In genomic region chr5:86858452-86858851, GRCh38 we compare ENCODE assay signal across 24 cellular contexts.
DNase-seq lines count a peak whose midpoint lies in the region; ATAC-seq, FAIRE-seq and TF ChIP-seq lines count a peak whose summit lies in the region.
"Had no signal": no experiment of that assay in that cellular context is flagged by ENCODE, and none has a peak within 500 bp of the region (broad histone marks: within the 10 kb centered on the region; RNA-seq: fewer than 3 reads in every experiment).

No MANE protein-coding gene starts in this region.

- no peaks in the 10 kb centered on the region for H3K79me1 ChIP-seq in H1 (ENCODE audit: low read depth, low read length)

- CTCF ChIA-PET in H1 (lab: Charles Lee; ENCODE audit: partially characterized antibody), result no interaction called here

- no peak for TF ChIP-seq RAD21 in H1 (IDR thresholded peaks at IDR 0.05 in 1 of 2, conservative IDR thresholded peaks at IDR 0.05 in 1 of 2; ENCODE audit: low read depth in 2 of 2, low read length in 2 of 2)

- no peak overlapping the region for H2BK12ac ChIP-seq in H1 (ENCODE audit: low read depth, low read length)

- no peak overlapping the region for H4K8ac ChIP-seq in H1 (ENCODE audit: extremely low read depth, insufficient read depth, low read length)

- H4K20me1 ChIP-seq in H1 (replicated peaks in 1 of 2; ENCODE audit: control insufficient read depth in 1 of 2, insufficient read depth in 2 of 2, low read length in 2 of 2), result no peaks in the 10 kb centered on the region

- no peak overlapping the region for H2AK5ac ChIP-seq in H1 (ENCODE audit: low read depth, low read length)

- no peak overlapping the region for H3K27ac ChIP-seq in H1 (ENCODE audit: low read depth, low read length)
- H3K27ac ChIP-seq in psoas muscle, result no peak overlapping the region
- no peak overlapping the region for H3K27ac ChIP-seq in pancreas
- H3K27ac ChIP-seq: 22Rv1, A549, C4-2B, HL-60 had no signal

- no peak overlapping the region for H3K4me2 ChIP-seq in H1 (ENCODE audit: insufficient read depth in 1 of 2, low read depth in 2 of 2, low read length in 2 of 2)
- H3K4me2 ChIP-seq: A549, GM23338 had no signal

- no peak for TF ChIP-seq POLR2A in H1 (IDR thresholded peaks at IDR 0.05; ENCODE audit: control extremely low read depth in 1 of 2, low read depth in 2 of 2, low read length in 2 of 2)

- intact Hi-C loops in psoas muscle (cut with DNase I) (no loop called here), pancreas (cut with DNase I) (no loop called here)

- no peak overlapping the region for H2BK120ac ChIP-seq in H1 (replicated peaks; ENCODE audit: low read depth, low read length)

- no peaks in the 10 kb centered on the region for H3K27me3 ChIP-seq in H1 (replicated peaks in 1 of 4; ENCODE audit: control insufficient read depth in 3 of 4, extremely low read depth in 1 of 4, insufficient read depth in 3 of 4, low read length in 3 of 4)
- H3K27me3 ChIP-seq in psoas muscle (ENCODE audit: insufficient read depth in 3 of 3, low read length in 2 of 3), result no peaks in the 10 kb centered on the region
- no peaks in the 10 kb centered on the region for H3K27me3 ChIP-seq in pancreas

- H3K4me3 ChIP-seq in H1 (ENCODE audit: extremely low read depth in 1 of 4, insufficient read depth in 2 of 4, low read depth in 3 of 4, low read length in 4 of 4) (no peak overlapping the region), psoas muscle (no peak overlapping the region), pancreas (no peak overlapping the region)
- H3K4me3 ChIP-seq: A549, GM23338 had no signal

- H2BK15ac ChIP-seq in H1 (ENCODE audit: low read length), result peak overlapping the region; percentile 22; the same call in 1 of the 2 replicates

- TF ChIP-seq CTCF in H1 (IDR thresholded peaks at IDR 0.05; ENCODE audit: control extremely low read depth in 1 of 3, insufficient read depth in 1 of 3, low read depth in 1 of 3, low read length in 3 of 3), result no peak
- TF ChIP-seq CTCF in psoas muscle (IDR thresholded peaks at IDR 0.05), result no peak
- TF ChIP-seq CTCF in pancreas (IDR thresholded peaks at IDR 0.05), result no peak

- WGBS in H1 (ENCODE audit: extremely low coverage in 1 of 2, insufficient coverage in 1 of 2, insufficient read length in 1 of 2, insufficient replicate concordance in 2 of 2, low coverage in 1 of 2, low lambda C conversion rate in 2 of 2, missing lambda C conversion rate in 1 of 2), 2 experiments, result 82% methylated on average over 3 of the region's 3 CpGs; no CpG with 5 or more reads in 1 of the 2 experiments
- WGBS in psoas muscle, 3 donors, result 24 to 50% (median 41%) methylated on average over 3 of the region's 3 CpGs
- WGBS in pancreas, 2 donors, result 65 to 79% methylated on average over 3 of the region's 3 CpGs

- no peak for TF ChIP-seq EP300 in H1 (IDR thresholded peaks at IDR 0.05; ENCODE audit: borderline replicate concordance in 1 of 2, low read depth in 2 of 2, low read length in 2 of 2)

- FAIRE-seq in H1 (lab: Jason Lieb, UNC), result no peak
- FAIRE-seq in pancreas (lab: Jason Lieb, UNC), result no peak
- FAIRE-seq: A549, G401.6, GM12891, GM19239 had no signal

- 0 out of 2 replicates have a peak overlapping the region, but pooled peaks have one; percentile 17 for H2AFZ ChIP-seq in H1 (ENCODE audit: low read length)
- H2AFZ ChIP-seq: GM23338 had no signal

- no peak overlapping the region for H4K5ac ChIP-seq in H1 (ENCODE audit: insufficient read length, low read depth, low read length)

- no peak overlapping the region for H3K56ac ChIP-seq in H1 (replicated peaks; ENCODE audit: insufficient read length, low read depth, low read length)

- no peak overlapping the region for H4K91ac ChIP-seq in H1 (replicated peaks; ENCODE audit: insufficient read length, low read length)

- no peaks in the 10 kb centered on the region for H3K79me2 ChIP-seq in H1 (ENCODE audit: control insufficient read depth in 1 of 2, insufficient read depth in 2 of 2, low read length in 2 of 2)

- no peak overlapping the region for H2BK5ac ChIP-seq in H1 (ENCODE audit: low read depth, low read length)

- H3K14ac ChIP-seq in H1 (ENCODE audit: insufficient read length), result no peak overlapping the region

- H3K18ac ChIP-seq in H1 (ENCODE audit: extremely low read depth, low read length), result no peak overlapping the region

- no peak overlapping the region for H2BK20ac ChIP-seq in H1 (ENCODE audit: low read length)

- H3K4me1 ChIP-seq in H1 (replicated peaks in 1 of 4; ENCODE audit: control insufficient read depth in 3 of 4, insufficient read depth in 4 of 4, low read length in 3 of 4) (peaks cover 0 to 4% (median 0%) of the 10 kb centered on the region in 4 experiments; a peak in 1 of 7 replicates), psoas muscle (no peaks in the 10 kb centered on the region), pancreas (no peaks in the 10 kb centered on the region)
- H3K4me1 ChIP-seq: A549 had no signal

- POLR2A ChIA-PET in H1 (lab: Charles Lee; ENCODE audit: partially characterized antibody), result no interaction called here

- DNase-seq in DMS53 (lab: John Stamatoyannopoulos, UW) (peak; percentile 8), DMS53 treated with DMSO at 0.1 percent for 48 hours (lab: John Stamatoyannopoulos, UW; ENCODE audit: unreplicated experiment) (no peak), G401 (ENCODE audit: low spot score) (peak; percentile 65), H1 (ENCODE audit: low read depth in 1 of 2, low spot score in 2 of 2) (no peak), psoas muscle (no peak), ureter (ENCODE audit: low spot score) (no peak), pancreas (no peak), NCI-H748 treated with DMSO at 0.1 percent for 48 hours (lab: John Stamatoyannopoulos, UW) (no peak)
- DNase-seq: AML-193; CD4-positive, alpha-beta T cell; DMS153; DND-41; EL; H7; HFFc6 had no signal

- no peaks in the 10 kb centered on the region for H3K9me3 ChIP-seq in H1 (ENCODE audit: insufficient read depth in 2 of 2, low read depth in 1 of 2, low read length in 1 of 2)
- no peaks in the 10 kb centered on the region for H3K9me3 ChIP-seq in psoas muscle
- no peaks in the 10 kb centered on the region for H3K9me3 ChIP-seq in pancreas
- H3K9me3 ChIP-seq: A549 had no signal

- no peaks in the 10 kb centered on the region for H3K23me2 ChIP-seq in H1 (ENCODE audit: low read depth, low read length)

- no peak overlapping the region for H3K23ac ChIP-seq in H1 (ENCODE audit: insufficient read length)

- ATAC-seq in psoas muscle (peak in 3 of 4 donors; percentile 30 to 56 (median 41)), pancreas (no peak)
- ATAC-seq: A549, GM23338, HCT116 had no signal

- in situ Hi-C loops in G401 (cut with HindIII; ENCODE audit: low sequenced_read_pairs), result no loop called here

- no peaks in the 10 kb centered on the region for H3K36me3 ChIP-seq in H1 (ENCODE audit: control insufficient read depth in 2 of 4, insufficient read depth in 4 of 4, low read length in 3 of 4)
- H3K36me3 ChIP-seq in psoas muscle (ENCODE audit: insufficient read depth in 1 of 2, low read depth in 1 of 2), result no peaks in the 10 kb centered on the region
- H3K36me3 ChIP-seq in pancreas, result no peaks in the 10 kb centered on the region

- H3K4ac ChIP-seq in H1 (replicated peaks; ENCODE audit: insufficient read length, low read depth, low read length), result no peak overlapping the region

- no peak overlapping the region for H3K9ac ChIP-seq in H1 (replicated peaks in 1 of 4; ENCODE audit: extremely low read depth in 1 of 4, low read depth in 3 of 4, low read length in 3 of 4)

TF ChIP-seq in H1, 55 proteins besides CTCF, POLR2A, EP300 and RAD21:
- TF ChIP-seq GTF2F1 (IDR thresholded peaks at IDR 0.05; ENCODE audit: borderline replicate concordance, low read depth, low read length) (no peak), BRCA1 (IDR thresholded peaks at IDR 0.05; ENCODE audit: low read depth, low read length) (no peak), SP4 (IDR thresholded peaks at IDR 0.05; ENCODE audit: low read length) (no peak), SAP30 (IDR thresholded peaks at IDR 0.05; ENCODE audit: insufficient read depth, insufficient replicate concordance, low read length) (no peak), MAX (IDR thresholded peaks at IDR 0.05) (no peak), ATF3 (IDR thresholded peaks at IDR 0.05; ENCODE audit: insufficient read depth, low read depth, low read length) (no peak), GABPA (IDR thresholded peaks at IDR 0.05; ENCODE audit: borderline replicate concordance, insufficient read depth, low read length) (no peak), MAFK (IDR thresholded peaks at IDR 0.05; ENCODE audit: low read depth, low read length) (no peak), ZNF274 (IDR thresholded peaks at IDR 0.05; ENCODE audit: borderline replicate concordance, extremely low read depth, low read length) (no peak)

Comparison
In these comparisons a context has a peak if more than half of its experiments do, and no peak if none do; other contexts are left out.
1. DNase-seq: peak in DMS53 (single experiment) and G401 (single experiment); none in DMS53 treated with DMSO at 0.1 percent for 48 hours (single experiment), H1 (0 of 2), psoas muscle (0 of 2), ureter (single experiment), pancreas (0 of 6) and NCI-H748 treated with DMSO at 0.1 percent for 48 hours (single experiment).
2. ATAC-seq: peak in psoas muscle (3 of 4); none in pancreas (0 of 4).